ENCODE assay signal across 16 cellular contexts in genomic region chr4:180999217-180999616, GRCh38.
"Had no signal": no experiment of that assay in that cellular context is flagged by ENCODE, and none has a peak within 500 bp of the region (broad histone marks: within the 10 kb centered on the region; RNA-seq: fewer than 3 reads in every experiment).

No MANE protein-coding gene starts in this region.

- ATAC-seq: body of pancreas; effector memory CD8-positive, alpha-beta T cell; pancreas; stimulated activated naive CD8-positive, alpha-beta T cell treated with anti-CD3 and anti-CD28 coated beads, Interleukin-15, amount 100 ng/mL, for 72 hours had no signal

- H3K4me1 Mint-ChIP-seq: activated naive CD4-positive, alpha-beta T cell treated with anti-CD3 and anti-CD28 coated beads, Interleukin-2, amount 50 U/mL, for 24 hours; neural crest cell; stimulated activated naive CD8-positive, alpha-beta T cell treated with anti-CD3 and anti-CD28 coated beads, Interleukin-15, amount 100 ng/mL, for 72 hours had no signal

- H3K27me3 Mint-ChIP-seq: activated naive CD4-positive, alpha-beta T cell treated with anti-CD3 and anti-CD28 coated beads, Interleukin-2, amount 50 U/mL, for 24 hours; dendritic cell treated with granulocyte-macrophage colony-stimulating factor and Interleukin-4, amounts not matched to agents 40 ng/mL and 50 ng/mL, for 4 days; effector memory CD8-positive, alpha-beta T cell; stimulated activated naive CD8-positive, alpha-beta T cell treated with anti-CD3 and anti-CD28 coated beads, Interleukin-15, amount 100 ng/mL, for 72 hours had no signal

- DNase-seq: activated effector memory CD4-positive, alpha-beta T cell treated with Interleukin-2 at 50 U/mL for 16 hours; activated T-cell treated with anti-CD3 and anti-CD28 coated beads, Interleukin-2, amount 50 U/mL, for 1 hour; amniotic stem cell; body of pancreas; effector memory CD8-positive, alpha-beta T cell; hippocampal formation; kidney glomerular epithelial cell; pancreas; retina; stimulated activated CD4-positive, alpha-beta T cell treated with anti-CD3 and anti-CD28 coated beads, Interleukin-4, amount 100 ng/mL, for 4 hours; stimulated activated naive CD8-positive, alpha-beta T cell treated with anti-CD3 and anti-CD28 coated beads, Interleukin-15, amount 100 ng/mL, for 72 hours; testis had no signal

- H3K4me1 ChIP-seq: body of pancreas, pancreas, testis had no signal

- H3K36me3 Mint-ChIP-seq: activated naive CD4-positive, alpha-beta T cell treated with anti-CD3 and anti-CD28 coated beads, Interleukin-2, amount 50 U/mL, for 24 hours had no signal

- H3K27ac ChIP-seq: body of pancreas, epithelial cell of prostate, pancreas, testis had no signal

- H3K27me3 ChIP-seq: body of pancreas, pancreas, testis had no signal

- H3K36me3 ChIP-seq: pancreas had no signal

- H3K27ac Mint-ChIP-seq: activated naive CD4-positive, alpha-beta T cell treated with anti-CD3 and anti-CD28 coated beads, Interleukin-2, amount 50 U/mL, for 24 hours; dendritic cell treated with granulocyte-macrophage colony-stimulating factor and Interleukin-4, amounts not matched to agents 40 ng/mL and 50 ng/mL, for 4 days; effector memory CD8-positive, alpha-beta T cell; stimulated activated naive CD8-positive, alpha-beta T cell treated with anti-CD3 and anti-CD28 coated beads, Interleukin-15, amount 100 ng/mL, for 72 hours had no signal

- H3K4me3 ChIP-seq: body of pancreas, pancreas, testis had no signal

- H3K9me3 ChIP-seq: body of pancreas, pancreas, testis had no signal

- H3K4me3 Mint-ChIP-seq: activated naive CD4-positive, alpha-beta T cell treated with anti-CD3 and anti-CD28 coated beads, Interleukin-2, amount 50 U/mL, for 24 hours; dendritic cell treated with granulocyte-macrophage colony-stimulating factor and Interleukin-4, amounts not matched to agents 40 ng/mL and 50 ng/mL, for 4 days; effector memory CD8-positive, alpha-beta T cell; neural crest cell; stimulated activated naive CD8-positive, alpha-beta T cell treated with anti-CD3 and anti-CD28 coated beads, Interleukin-15, amount 100 ng/mL, for 72 hours had no signal
